12 cellular contexts compared by ENCODE assay signal in genomic region chr1:235820059-235820458, GRCh38.
"Had no signal": no experiment of that assay in that cellular context is flagged by ENCODE, and none has a peak within 500 bp of the region (broad histone marks: within the 10 kb centered on the region; RNA-seq: fewer than 3 reads in every experiment).

No MANE protein-coding gene starts in this region.

- H3K27ac Mint-ChIP-seq: activated CD4-positive, alpha-beta T cell treated with anti-CD3 and anti-CD28 coated beads, Interleukin-2, amount 10 ng/mL, durations not matched to agents 24 days and 14 days; activated T-helper 1 cell treated with anti-CD3 and anti-CD28 coated beads, Interleukin-12 subunit alpha, Interleukin-12 subunit beta, Interleukin-2, Interleukin-4 antibody, amounts not matched to agents 30 ng/mL and 10 ng/mL and 1 ng/mL, durations not matched to agents 14 hours and 24 hours and 36 hours; T-helper 1 cell treated with Interleukin-12 subunit alpha and Interleukin-12 subunit beta and Interleukin-4 antibody, amounts not matched to agents 30 μg/mL and 1 μg/mL, for 36 hours had no signal

- DNase-seq: activated CD4-positive, alpha-beta T cell treated with anti-CD3 and anti-CD28 coated beads, Interleukin-2, amount 10 ng/mL, durations not matched to agents 24 days and 14 days; activated CD4-positive, CD25-positive, alpha-beta regulatory T cell; activated CD8-positive, alpha-beta memory T cell treated with anti-CD3 and anti-CD28 coated beads, Interleukin-2, amount 50 U/mL, for 48 hours; activated naive CD4-positive, alpha-beta T cell treated with Interleukin-2 at 50 U/mL for 16 hours; dermis blood vessel endothelial cell; effector memory CD8-positive, alpha-beta T cell; gastrocnemius medialis; heart right ventricle; stomach had no signal

- H3K4me3 Mint-ChIP-seq: activated CD4-positive, alpha-beta T cell treated with anti-CD3 and anti-CD28 coated beads, Interleukin-2, amount 10 ng/mL, durations not matched to agents 24 days and 14 days; activated T-helper 1 cell treated with anti-CD3 and anti-CD28 coated beads, Interleukin-12 subunit alpha, Interleukin-12 subunit beta, Interleukin-2, Interleukin-4 antibody, amounts not matched to agents 30 ng/mL and 10 ng/mL and 1 ng/mL, durations not matched to agents 14 hours and 24 hours and 36 hours; effector memory CD8-positive, alpha-beta T cell; T-helper 1 cell treated with Interleukin-12 subunit alpha and Interleukin-12 subunit beta and Interleukin-4 antibody, amounts not matched to agents 30 μg/mL and 1 μg/mL, for 36 hours had no signal

- H3K9me3 Mint-ChIP-seq: activated CD4-positive, alpha-beta T cell treated with anti-CD3 and anti-CD28 coated beads, Interleukin-2, amount 10 ng/mL, durations not matched to agents 24 days and 14 days; activated T-helper 1 cell treated with anti-CD3 and anti-CD28 coated beads, Interleukin-12 subunit alpha, Interleukin-12 subunit beta, Interleukin-2, Interleukin-4 antibody, amounts not matched to agents 30 ng/mL and 10 ng/mL and 1 ng/mL, durations not matched to agents 14 hours and 24 hours and 36 hours; effector memory CD8-positive, alpha-beta T cell; T-helper 1 cell treated with Interleukin-12 subunit alpha and Interleukin-12 subunit beta and Interleukin-4 antibody, amounts not matched to agents 30 μg/mL and 1 μg/mL, for 36 hours had no signal

- H3K27me3 Mint-ChIP-seq: activated CD4-positive, alpha-beta T cell treated with anti-CD3 and anti-CD28 coated beads, Interleukin-2, amount 10 ng/mL, durations not matched to agents 24 days and 14 days; effector memory CD8-positive, alpha-beta T cell had no signal

- ATAC-seq: effector memory CD8-positive, alpha-beta T cell; gastrocnemius medialis; heart right ventricle; sciatic nerve had no signal
